In the genomic region with DNA sequence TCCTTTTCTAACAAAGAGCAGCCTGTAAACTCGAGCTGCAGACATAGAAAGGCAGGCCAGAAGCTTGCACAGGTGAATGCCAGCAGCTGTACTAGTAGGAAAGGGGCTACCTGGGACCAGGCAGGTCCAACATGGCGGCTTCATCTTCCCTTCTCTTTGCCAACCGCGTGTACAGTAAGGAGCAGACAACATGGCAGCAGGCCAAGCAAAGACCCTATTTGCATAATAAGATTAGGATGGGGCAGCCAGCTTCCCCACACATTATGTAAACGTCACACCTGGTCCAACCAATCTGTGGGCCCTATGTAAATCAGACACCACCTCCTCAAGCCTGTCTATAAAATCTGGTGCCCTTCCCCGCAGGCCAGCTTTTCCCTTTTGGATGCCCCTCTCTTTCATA, we compare ENCODE assay signal across 1 cellular context.
TF ChIP-seq lines count a peak whose summit lies in the region.

No MANE protein-coding gene starts in this region.

TF ChIP-seq in GM23338, 12 proteins besides CTCF, POLR2A, EP300 and RAD21 (continued from another document):
- TF ChIP-seq, protein P1, sequence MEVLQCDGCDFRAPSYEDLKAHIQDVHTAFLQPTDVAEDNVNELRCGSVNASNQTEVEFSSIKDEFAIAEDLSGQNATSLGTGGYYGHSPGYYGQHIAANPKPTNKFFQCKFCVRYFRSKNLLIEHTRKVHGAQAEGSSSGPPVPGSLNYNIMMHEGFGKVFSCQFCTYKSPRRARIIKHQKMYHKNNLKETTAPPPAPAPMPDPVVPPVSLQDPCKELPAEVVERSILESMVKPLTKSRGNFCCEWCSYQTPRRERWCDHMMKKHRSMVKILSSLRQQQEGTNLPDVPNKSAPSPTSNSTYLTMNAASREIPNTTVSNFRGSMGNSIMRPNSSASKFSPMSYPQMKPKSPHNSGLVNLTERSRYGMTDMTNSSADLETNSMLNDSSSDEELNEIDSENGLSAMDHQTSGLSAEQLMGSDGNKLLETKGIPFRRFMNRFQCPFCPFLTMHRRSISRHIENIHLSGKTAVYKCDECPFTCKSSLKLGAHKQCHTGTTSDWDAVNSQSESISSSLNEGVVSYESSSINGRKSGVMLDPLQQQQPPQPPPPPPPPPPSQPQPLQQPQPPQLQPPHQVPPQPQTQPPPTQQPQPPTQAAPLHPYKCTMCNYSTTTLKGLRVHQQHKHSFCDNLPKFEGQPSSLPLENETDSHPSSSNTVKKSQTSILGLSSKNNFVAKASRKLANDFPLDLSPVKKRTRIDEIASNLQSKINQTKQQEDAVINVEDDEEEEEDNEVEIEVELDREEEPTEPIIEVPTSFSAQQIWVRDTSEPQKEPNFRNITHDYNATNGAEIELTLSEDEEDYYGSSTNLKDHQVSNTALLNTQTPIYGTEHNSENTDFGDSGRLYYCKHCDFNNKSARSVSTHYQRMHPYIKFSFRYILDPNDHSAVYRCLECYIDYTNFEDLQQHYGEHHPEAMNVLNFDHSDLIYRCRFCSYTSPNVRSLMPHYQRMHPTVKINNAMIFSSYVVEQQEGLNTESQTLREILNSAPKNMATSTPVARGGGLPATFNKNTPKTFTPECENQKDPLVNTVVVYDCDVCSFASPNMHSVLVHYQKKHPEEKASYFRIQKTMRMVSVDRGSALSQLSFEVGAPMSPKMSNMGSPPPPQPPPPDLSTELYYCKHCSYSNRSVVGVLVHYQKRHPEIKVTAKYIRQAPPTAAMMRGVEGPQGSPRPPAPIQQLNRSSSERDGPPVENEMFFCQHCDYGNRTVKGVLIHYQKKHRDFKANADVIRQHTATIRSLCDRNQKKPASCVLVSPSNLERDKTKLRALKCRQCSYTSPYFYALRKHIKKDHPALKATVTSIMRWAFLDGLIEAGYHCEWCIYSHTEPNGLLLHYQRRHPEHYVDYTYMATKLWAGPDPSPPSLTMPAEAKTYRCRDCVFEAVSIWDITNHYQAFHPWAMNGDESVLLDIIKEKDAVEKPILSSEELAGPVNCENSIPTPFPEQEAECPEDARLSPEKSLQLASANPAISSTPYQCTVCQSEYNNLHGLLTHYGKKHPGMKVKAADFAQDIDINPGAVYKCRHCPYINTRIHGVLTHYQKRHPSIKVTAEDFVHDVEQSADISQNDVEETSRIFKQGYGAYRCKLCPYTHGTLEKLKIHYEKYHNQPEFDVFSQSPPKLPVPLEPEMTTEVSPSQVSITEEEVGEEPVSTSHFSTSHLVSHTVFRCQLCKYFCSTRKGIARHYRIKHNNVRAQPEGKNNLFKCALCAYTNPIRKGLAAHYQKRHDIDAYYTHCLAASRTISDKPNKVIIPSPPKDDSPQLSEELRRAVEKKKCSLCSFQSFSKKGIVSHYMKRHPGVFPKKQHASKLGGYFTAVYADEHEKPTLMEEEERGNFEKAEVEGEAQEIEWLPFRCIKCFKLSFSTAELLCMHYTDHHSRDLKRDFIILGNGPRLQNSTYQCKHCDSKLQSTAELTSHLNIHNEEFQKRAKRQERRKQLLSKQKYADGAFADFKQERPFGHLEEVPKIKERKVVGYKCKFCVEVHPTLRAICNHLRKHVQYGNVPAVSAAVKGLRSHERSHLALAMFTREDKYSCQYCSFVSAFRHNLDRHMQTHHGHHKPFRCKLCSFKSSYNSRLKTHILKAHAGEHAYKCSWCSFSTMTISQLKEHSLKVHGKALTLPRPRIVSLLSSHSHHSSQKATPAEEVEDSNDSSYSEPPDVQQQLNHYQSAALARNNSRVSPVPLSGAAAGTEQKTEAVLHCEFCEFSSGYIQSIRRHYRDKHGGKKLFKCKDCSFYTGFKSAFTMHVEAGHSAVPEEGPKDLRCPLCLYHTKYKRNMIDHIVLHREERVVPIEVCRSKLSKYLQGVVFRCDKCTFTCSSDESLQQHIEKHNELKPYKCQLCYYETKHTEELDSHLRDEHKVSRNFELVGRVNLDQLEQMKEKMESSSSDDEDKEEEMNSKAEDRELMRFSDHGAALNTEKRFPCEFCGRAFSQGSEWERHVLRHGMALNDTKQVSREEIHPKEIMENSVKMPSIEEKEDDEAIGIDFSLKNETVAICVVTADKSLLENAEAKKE (CRISPR knock-in tag; IDR thresholded peaks at IDR 0.05), result no peak
- TF ChIP-seq, protein P2, sequence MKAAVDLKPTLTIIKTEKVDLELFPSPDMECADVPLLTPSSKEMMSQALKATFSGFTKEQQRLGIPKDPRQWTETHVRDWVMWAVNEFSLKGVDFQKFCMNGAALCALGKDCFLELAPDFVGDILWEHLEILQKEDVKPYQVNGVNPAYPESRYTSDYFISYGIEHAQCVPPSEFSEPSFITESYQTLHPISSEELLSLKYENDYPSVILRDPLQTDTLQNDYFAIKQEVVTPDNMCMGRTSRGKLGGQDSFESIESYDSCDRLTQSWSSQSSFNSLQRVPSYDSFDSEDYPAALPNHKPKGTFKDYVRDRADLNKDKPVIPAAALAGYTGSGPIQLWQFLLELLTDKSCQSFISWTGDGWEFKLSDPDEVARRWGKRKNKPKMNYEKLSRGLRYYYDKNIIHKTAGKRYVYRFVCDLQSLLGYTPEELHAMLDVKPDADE (IDR thresholded peaks at IDR 0.05), result no peak
- TF ChIP-seq ZNF114 (CRISPR knock-in tag; IDR thresholded peaks at IDR 0.05) (no peak), POLR2AphosphoS5 (IDR thresholded peaks at IDR 0.05; ENCODE audit: low read depth) (no peak), EZH2phosphoT487 (IDR thresholded peaks at IDR 0.05; ENCODE audit: unreplicated experiment) (no peak)
